In genomic region chr21:34520769-34521508, GRCh38 we compare ENCODE assay signal across 2 cellular contexts.
TF ChIP-seq lines count a peak whose summit lies in the region.

No MANE protein-coding gene starts in this region.

TF ChIP-seq in IMR-90, 13 proteins besides CTCF, POLR2A, EP300 and RAD21:
- TF ChIP-seq BHLHE40 (IDR thresholded peaks at IDR 0.05; ENCODE audit: low read depth, low read length), result no peak
- no peak for TF ChIP-seq SMC3 (IDR thresholded peaks at IDR 0.05; ENCODE audit: low read depth, low read length)
- TF ChIP-seq MXI1 (IDR thresholded peaks at IDR 0.05; ENCODE audit: borderline replicate concordance, low read depth, low read length), result no peak
- TF ChIP-seq MAZ (IDR thresholded peaks at IDR 0.05; ENCODE audit: borderline replicate concordance, low read depth, low read length), result no peak
- TF ChIP-seq ELK1 (IDR thresholded peaks at IDR 0.05; ENCODE audit: borderline replicate concordance, low read depth, low read length), result no peak
- no peak for TF ChIP-seq USF2 (IDR thresholded peaks at IDR 0.05; ENCODE audit: low read depth, low read length)
- no peak for TF ChIP-seq NFE2L2 (IDR thresholded peaks at IDR 0.05; ENCODE audit: low read depth, low read length)
- no peak for TF ChIP-seq CHD1 (IDR thresholded peaks at IDR 0.05; ENCODE audit: low read depth, low read length)
- no peak for TF ChIP-seq CEBPB (IDR thresholded peaks at IDR 0.05; ENCODE audit: low read depth, low read length)
- TF ChIP-seq MAFK (IDR thresholded peaks at IDR 0.05; ENCODE audit: low read depth, low read length), result no peak
- TF ChIP-seq FOS (IDR thresholded peaks at IDR 0.05; ENCODE audit: low read depth, low read length), result no peak

TF ChIP-seq in HepG2, 621 proteins besides CTCF, POLR2A, EP300 and RAD21:
- 0 out of 2 replicates have a peak, but pooled peaks have one; percentile 55 for TF ChIP-seq FOXO4 (CRISPR knock-in tag; conservative IDR thresholded peaks at IDR 0.05)
- TF ChIP-seq PRDM4 (CRISPR knock-in tag; IDR thresholded peaks at IDR 0.05; ENCODE audit: borderline replicate concordance), result no peak
- no peak for TF ChIP-seq SATB2 (CRISPR knock-in tag; IDR thresholded peaks at IDR 0.05)
- TF ChIP-seq ZBTB2 (CRISPR knock-in tag; IDR thresholded peaks at IDR 0.05; ENCODE audit: low read depth), result no peak
- 0 out of 2 replicates have a peak, but pooled peaks have one; percentile 28 for TF ChIP-seq ZNF552 (CRISPR knock-in tag; IDR thresholded peaks at IDR 0.05; ENCODE audit: borderline replicate concordance)
- TF ChIP-seq BCLAF1 (IDR thresholded peaks at IDR 0.05), result no peak
